Comparison of ENCODE assay signal across 10 cellular contexts in the genomic region with DNA sequence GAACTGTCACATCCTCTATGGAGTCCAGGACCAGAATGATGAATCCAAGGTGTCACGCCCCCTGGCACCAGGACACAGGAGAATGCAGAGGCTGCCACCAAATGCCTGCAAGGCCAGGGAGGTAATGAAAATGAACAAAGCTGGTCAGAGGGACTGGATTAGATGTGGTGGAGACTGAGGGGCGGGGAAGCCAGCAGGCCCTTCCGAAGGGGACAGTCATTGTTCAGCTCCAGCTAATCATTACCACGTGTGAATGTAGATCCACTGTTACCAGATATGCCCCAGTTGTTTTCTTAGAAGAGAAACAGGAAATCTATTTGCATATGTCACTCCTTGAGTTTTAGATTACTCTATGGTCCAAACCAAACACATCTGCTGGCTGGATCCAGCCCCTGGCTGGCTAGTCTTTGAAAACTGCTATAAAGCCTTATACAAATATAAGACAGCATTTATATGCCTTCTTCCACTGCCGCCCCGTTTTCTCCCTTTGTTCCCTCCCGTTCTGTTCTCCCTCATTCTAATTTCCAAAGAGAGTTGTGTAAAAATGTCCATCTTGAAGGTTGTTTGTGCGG. TPM values are rescaled to one million over a fixed set of nuclear protein-coding genes. Genes with fewer than 3 reads are reported as not detected.
A peak's percentile ranks its signal among the peaks of the same experiment; 100 is the strongest.
DNase-seq lines count a peak whose midpoint lies in the region; ATAC-seq, FAIRE-seq and TF ChIP-seq lines count a peak whose summit lies in the region.
"Had no signal": no experiment of that assay in that cellular context is flagged by ENCODE, and none has a peak within 500 bp of the region (broad histone marks: within the 10 kb centered on the region; RNA-seq: fewer than 3 reads in every experiment).

No MANE protein-coding gene starts in this region.

- 12 to 18% methylated on average over 8 of the region's 8 CpGs for WGBS in aorta, 2 donors

- TF ChIP-seq CTCF in nephron (IDR thresholded peaks at IDR 0.05; ENCODE audit: unreplicated experiment in 3 of 3) (no peak), CD14-positive monocyte (IDR thresholded peaks at IDR 0.05) (no peak)

- H3K27me3 ChIP-seq in aorta (ENCODE audit: control insufficient read depth in 1 of 2, insufficient read depth in 2 of 2, low read length in 1 of 2): no peaks in the 10 kb centered on the region

- DNase-seq in GM18507 (ENCODE audit: extremely low spot score, insufficient read length, low read depth): peak; percentile 83
- DNase-seq in KBM-7: no peak
- DNase-seq in aorta: no peak
- no peak for DNase-seq in CD14-positive monocyte (ENCODE audit: low spot score)

- H3K9me3 ChIP-seq in aorta (ENCODE audit: control insufficient read depth, low read length): peaks cover 1% of the 10 kb centered on the region

- peak; percentile 69 for ATAC-seq in HG02642 (IDR thresholded peaks at IDR 0.05; ENCODE audit: poor library complexity, unreplicated experiment)
- ATAC-seq in HG03469 (IDR thresholded peaks at IDR 0.05; ENCODE audit: unreplicated experiment): no peak
- no peak for ATAC-seq in aorta (ENCODE audit: low FRiP score)

- H3K9me3 Mint-ChIP-seq in nephron (no peaks in the 10 kb centered on the region), CD14-positive monocyte (peaks cover 0 to 1% (median 0%) of the 10 kb centered on the region in 7 donors)

- no peaks in the 10 kb centered on the region for H3K36me3 ChIP-seq in aorta (ENCODE audit: control insufficient read depth in 1 of 2, insufficient read depth in 2 of 2, low read length in 1 of 2)

- H3K27me3 Mint-ChIP-seq in nephron (ENCODE audit: low read depth) (peaks cover 3% of the 10 kb centered on the region), CD14-positive monocyte (ENCODE audit: low read depth in 3 of 3) (peaks cover 1 to 3% (median 3%) of the 10 kb centered on the region in 3 donors)

- H3K27ac ChIP-seq in aorta (ENCODE audit: low read depth in 1 of 2, low read length in 2 of 2): no peak overlapping the region

- intact Hi-C loops in aorta (cut with DNase I): no loop called here
- intact Hi-C loops in CD14-positive monocyte (cut with micrococcal nuclease): no loop called here

- in situ Hi-C loops in KBM-7 (cut with MboI; ENCODE audit: low pct_unique_long_range_greater_than_20kb, low sequenced_read_pairs): no loop called here

- H3K4me1 ChIP-seq in aorta (ENCODE audit: control insufficient read depth in 1 of 2, insufficient read depth in 2 of 2, low read length in 2 of 2): peaks cover 0 to 2% of the 10 kb centered on the region in 2 donors

- FAIRE-seq in GM18507 (lab: Jason Lieb, UNC): peak; percentile 93

- H3K36me3 Mint-ChIP-seq in nephron (ENCODE audit: low read depth): no peaks in the 10 kb centered on the region
- H3K36me3 Mint-ChIP-seq in CD14-positive monocyte: no peaks in the 10 kb centered on the region

- no peak overlapping the region for H3K4me3 ChIP-seq in aorta (ENCODE audit: low read length in 2 of 2)

- H3K4me1 Mint-ChIP-seq in nephron (peaks cover 29% of the 10 kb centered on the region), CD14-positive monocyte (no peaks in the 10 kb centered on the region)

- H3K4me3 Mint-ChIP-seq in nephron (peak overlapping the region in 2 of 3 experiments; percentile 1 to 16), CD14-positive monocyte (no peak overlapping the region)

- H3K27ac Mint-ChIP-seq in nephron (peak overlapping the region; percentile 85 to 95 (median 91)), CD14-positive monocyte (peak overlapping the region in 1 of 7 donors; percentile 4)

TF ChIP-seq in PFSK-1, 5 proteins besides CTCF, POLR2A, EP300 and RAD21:
- TF ChIP-seq FOXP2 (optimal IDR thresholded peaks at IDR 0.05; ENCODE audit: borderline replicate concordance, extremely low read depth, extremely low read length, insufficient read depth): peak; percentile 14
- TF ChIP-seq, protein P1, sequence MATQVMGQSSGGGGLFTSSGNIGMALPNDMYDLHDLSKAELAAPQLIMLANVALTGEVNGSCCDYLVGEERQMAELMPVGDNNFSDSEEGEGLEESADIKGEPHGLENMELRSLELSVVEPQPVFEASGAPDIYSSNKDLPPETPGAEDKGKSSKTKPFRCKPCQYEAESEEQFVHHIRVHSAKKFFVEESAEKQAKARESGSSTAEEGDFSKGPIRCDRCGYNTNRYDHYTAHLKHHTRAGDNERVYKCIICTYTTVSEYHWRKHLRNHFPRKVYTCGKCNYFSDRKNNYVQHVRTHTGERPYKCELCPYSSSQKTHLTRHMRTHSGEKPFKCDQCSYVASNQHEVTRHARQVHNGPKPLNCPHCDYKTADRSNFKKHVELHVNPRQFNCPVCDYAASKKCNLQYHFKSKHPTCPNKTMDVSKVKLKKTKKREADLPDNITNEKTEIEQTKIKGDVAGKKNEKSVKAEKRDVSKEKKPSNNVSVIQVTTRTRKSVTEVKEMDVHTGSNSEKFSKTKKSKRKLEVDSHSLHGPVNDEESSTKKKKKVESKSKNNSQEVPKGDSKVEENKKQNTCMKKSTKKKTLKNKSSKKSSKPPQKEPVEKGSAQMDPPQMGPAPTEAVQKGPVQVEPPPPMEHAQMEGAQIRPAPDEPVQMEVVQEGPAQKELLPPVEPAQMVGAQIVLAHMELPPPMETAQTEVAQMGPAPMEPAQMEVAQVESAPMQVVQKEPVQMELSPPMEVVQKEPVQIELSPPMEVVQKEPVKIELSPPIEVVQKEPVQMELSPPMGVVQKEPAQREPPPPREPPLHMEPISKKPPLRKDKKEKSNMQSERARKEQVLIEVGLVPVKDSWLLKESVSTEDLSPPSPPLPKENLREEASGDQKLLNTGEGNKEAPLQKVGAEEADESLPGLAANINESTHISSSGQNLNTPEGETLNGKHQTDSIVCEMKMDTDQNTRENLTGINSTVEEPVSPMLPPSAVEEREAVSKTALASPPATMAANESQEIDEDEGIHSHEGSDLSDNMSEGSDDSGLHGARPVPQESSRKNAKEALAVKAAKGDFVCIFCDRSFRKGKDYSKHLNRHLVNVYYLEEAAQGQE (IDR thresholded peaks at IDR 0.05; ENCODE audit: insufficient read depth in 1 of 2, low read depth in 2 of 2, low read length in 2 of 2): no peak
- TF ChIP-seq TAF1 (IDR thresholded peaks at IDR 0.05; ENCODE audit: borderline replicate concordance, insufficient read depth, low read length): no peak

RNA-seq across cellular contexts. Expression of gene CRYM, which starts 14.4 kb away (rescaled TPM):
- polyA plus RNA-seq in PFSK-1 (2012; ENCODE audit: insufficient read length, low read depth): 0.41 TPM
- total RNA-seq in aorta: under 1 TPM in 1 of 2 donors, not detected in 1; 0.30 TPM
- polyA plus RNA-seq in aorta: 1 to 10 TPM in 1 of 2 donors, not detected in 1; 2.8 TPM
- not detected for polyA plus RNA-seq in CD14-positive monocyte
- total RNA-seq: NCI-H460 had no signal

RNA-seq across cellular contexts. Expression of gene ANKS4B, which starts 30.2 kb away (rescaled TPM):
- not detected for polyA plus RNA-seq in PFSK-1 (2012; ENCODE audit: insufficient read length, low read depth)
- not detected for total RNA-seq in aorta
- polyA plus RNA-seq in aorta: 1 to 10 TPM in 1 of 2 donors, under 1 TPM in 1; 0.08 to 6.9 TPM
- not detected for polyA plus RNA-seq in CD14-positive monocyte
- total RNA-seq: NCI-H460 had no signal
- polyA plus RNA-seq: esophagus had no signal

RNA-seq across cellular contexts. Expression of gene ZP2, which starts 52.4 kb away (rescaled TPM):
- not detected for polyA plus RNA-seq in PFSK-1 (2012; ENCODE audit: insufficient read length, low read depth)
- total RNA-seq in aorta: not detected
- polyA plus RNA-seq in aorta (not detected), CD14-positive monocyte (not detected)
- total RNA-seq: NCI-H460 had no signal

Comparison
In these comparisons a context has a peak if more than half of its experiments do, and no peak if none do; other contexts are left out.
1. H3K4me3 Mint-ChIP-seq: peak in nephron (2 of 3); none in CD14-positive monocyte (0 of 2).